1 cellular context compared by ENCODE assay signal in the genomic region with DNA sequence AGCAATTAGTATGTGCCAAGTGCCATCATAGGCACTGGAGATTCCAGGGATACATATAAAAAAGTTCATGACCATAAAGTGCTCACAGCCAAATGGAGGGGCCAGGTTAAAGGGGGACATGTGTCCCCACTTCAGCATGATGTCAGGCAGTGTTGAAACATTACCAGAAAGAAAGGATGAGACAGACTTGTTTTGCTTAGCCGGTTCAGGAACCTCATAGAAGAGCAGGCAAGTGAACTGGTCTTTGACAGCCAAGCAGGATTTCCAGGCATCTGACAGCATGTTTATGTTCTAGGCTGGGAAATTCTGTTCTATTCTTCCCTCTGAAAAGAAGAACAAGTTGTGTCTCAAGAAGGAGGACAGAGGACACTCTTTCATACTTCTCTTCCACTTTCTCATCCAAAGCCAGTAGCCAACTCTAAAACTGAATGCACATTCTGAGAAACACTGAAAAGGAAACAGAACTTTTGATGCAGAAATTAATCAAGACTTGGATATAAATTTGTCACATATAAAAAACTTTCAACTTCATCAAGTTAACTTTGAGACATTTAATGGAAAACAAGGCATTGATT.
TF ChIP-seq lines count a peak whose summit lies in the region.

No MANE protein-coding gene starts in this region.

TF ChIP-seq in K562, 482 proteins besides CTCF, POLR2A, EP300 and RAD21:
- no peak for TF ChIP-seq ZNF699 (CRISPR knock-in tag; IDR thresholded peaks at IDR 0.05; ENCODE audit: insufficient replicate concordance)
- TF ChIP-seq ZNF311 (CRISPR knock-in tag; IDR thresholded peaks at IDR 0.05) = no peak
- no peak for TF ChIP-seq MLLT1 (IDR thresholded peaks at IDR 0.05)
- no peak for TF ChIP-seq NUFIP1 (IDR thresholded peaks at IDR 0.05; ENCODE audit: partially characterized antibody)
- TF ChIP-seq ZNF589 (CRISPR knock-in tag; IDR thresholded peaks at IDR 0.05; ENCODE audit: low read depth) = no peak
- no peak for TF ChIP-seq CTCFL (IDR thresholded peaks at IDR 0.05; ENCODE audit: borderline replicate concordance, insufficient read depth, low read depth, low read length, poor library complexity, severe bottlenecking)
- no peak for TF ChIP-seq RERE (CRISPR knock-in tag; IDR thresholded peaks at IDR 0.05; ENCODE audit: borderline replicate concordance)
- TF ChIP-seq ZKSCAN3 (CRISPR knock-in tag; IDR thresholded peaks at IDR 0.05) = no peak
- TF ChIP-seq XRCC4 (IDR thresholded peaks at IDR 0.05; ENCODE audit: extremely low read depth, insufficient read depth, insufficient read length) = no peak
- no peak for TF ChIP-seq CCNT2 (IDR thresholded peaks at IDR 0.05; ENCODE audit: borderline replicate concordance, extremely low read depth, insufficient read length, low read depth, low read length)
- no peak for TF ChIP-seq PCBP2 (IDR thresholded peaks at IDR 0.05; ENCODE audit: low read depth, low read length, poor library complexity, severe bottlenecking)
- no peak for TF ChIP-seq ZNF668 (CRISPR knock-in tag; IDR thresholded peaks at IDR 0.05)
- no peak for TF ChIP-seq PHF20 (IDR thresholded peaks at IDR 0.05; ENCODE audit: partially characterized antibody)
- TF ChIP-seq SMC3 (conservative IDR thresholded peaks at IDR 0.05; ENCODE audit: insufficient read depth, low read depth, low read length) = no peak
- no peak for TF ChIP-seq NR2C2 (CRISPR knock-in tag; IDR thresholded peaks at IDR 0.05)
- TF ChIP-seq NR2C2 (tag; IDR thresholded peaks at IDR 0.05) = no peak
- no peak for TF ChIP-seq GATA2 (CRISPR knock-in tag; IDR thresholded peaks at IDR 0.05)
- no peak for TF ChIP-seq PATZ1 (CRISPR knock-in tag; IDR thresholded peaks at IDR 0.05; ENCODE audit: borderline replicate concordance)
- no peak for TF ChIP-seq GATAD2A (IDR thresholded peaks at IDR 0.05)
